ENCODE assay signal across 27 cellular contexts in genomic region chr9:126591922-126592321, GRCh38. TPM values are rescaled to one million over a fixed set of nuclear protein-coding genes. Genes with fewer than 3 reads are reported as not detected.
"Had no signal": no experiment of that assay in that cellular context is flagged by ENCODE, and none has a peak within 500 bp of the region (broad histone marks: within the 10 kb centered on the region; RNA-seq: fewer than 3 reads in every experiment).

No MANE protein-coding gene starts in this region.

- H3K27ac Mint-ChIP-seq: activated CD8-positive, alpha-beta T cell treated with anti-CD3 and anti-CD28 coated beads for 36 hours; activated naive CD4-positive, alpha-beta T cell treated with anti-CD3 and anti-CD28 coated beads, Interleukin-2, amount 50 U/mL, for 24 hours; activated T-cell treated with anti-CD3 and anti-CD28 coated beads, Interleukin-2, amount 50 U/mL, for 24 hours; activated T-helper 1 cell treated with anti-CD3 and anti-CD28 coated beads, Interleukin-12 subunit alpha, Interleukin-12 subunit beta, Interleukin-2, Interleukin-4 antibody, amounts not matched to agents 30 ng/mL and 10 ng/mL and 1 ng/mL, durations not matched to agents 14 hours and 24 hours and 36 hours; T-helper 1 cell treated with Interleukin-12 subunit alpha and Interleukin-12 subunit beta and Interleukin-4 antibody, amounts not matched to agents 30 μg/mL and 1 μg/mL, for 36 hours had no signal

- H3K9me3 ChIP-seq: Peyer's patch had no signal

- H3K36me3 Mint-ChIP-seq: activated naive CD4-positive, alpha-beta T cell treated with anti-CD3 and anti-CD28 coated beads, Interleukin-2, amount 50 U/mL, for 24 hours; brain had no signal

- DNase-seq: activated CD4-positive, alpha-beta T cell treated with anti-CD3 and anti-CD28 coated beads for 4 hours; activated CD8-positive, alpha-beta memory T cell treated with anti-CD3 and anti-CD28 coated beads, Interleukin-2, amount 50 U/mL, for 4 hours; activated CD8-positive, alpha-beta T cell treated with anti-CD3 and anti-CD28 coated beads for 36 hours; activated effector memory CD4-positive, alpha-beta T cell treated with Interleukin-2 at 50 U/mL for 16 hours; activated naive CD4-positive, alpha-beta T cell; activated T-cell treated with anti-CD3 and anti-CD28 coated beads, Interleukin-2, amount 50 U/mL, for 24 hours; amniotic stem cell; KG1; NCI-H1092; NCI-H1436; NCI-H187 treated with DMSO at 0.1 percent for 48 hours; NCI-H2171; NCI-H2227 treated with DMSO at 0.1 percent for 48 hours; NCI-H446 treated with DMSO at 0.1 percent for 48 hours; NCI-H526 treated with DMSO at 0.1 percent for 48 hours; NCI-H82; Peyer's patch; Right ventricle myocardium superior; SJCRH30 had no signal

- ATAC-seq: activated CD4-positive, CD25-positive, alpha-beta regulatory T cell treated with anti-CD3 and anti-CD28 coated beads, Interleukin-2, amount 50 U/mL, for 24 hours; activated CD8-positive, alpha-beta T cell treated with anti-CD3 and anti-CD28 coated beads for 36 hours had no signal

- H3K27ac ChIP-seq: Peyer's patch, RWPE1, SJCRH30 had no signal

- H3K9me3 Mint-ChIP-seq: activated CD8-positive, alpha-beta T cell treated with anti-CD3 and anti-CD28 coated beads for 36 hours; activated T-cell treated with anti-CD3 and anti-CD28 coated beads, Interleukin-2, amount 50 U/mL, for 24 hours; activated T-helper 1 cell treated with anti-CD3 and anti-CD28 coated beads, Interleukin-12 subunit alpha, Interleukin-12 subunit beta, Interleukin-2, Interleukin-4 antibody, amounts not matched to agents 30 ng/mL and 10 ng/mL and 1 ng/mL, durations not matched to agents 14 hours and 24 hours and 36 hours; central memory CD8-positive, alpha-beta T cell; T-helper 1 cell treated with Interleukin-12 subunit alpha and Interleukin-12 subunit beta and Interleukin-4 antibody, amounts not matched to agents 30 μg/mL and 1 μg/mL, for 36 hours had no signal

- H3K27me3 ChIP-seq: Peyer's patch, SJCRH30 had no signal

- H3K4me3 Mint-ChIP-seq: activated CD8-positive, alpha-beta T cell treated with anti-CD3 and anti-CD28 coated beads for 36 hours; activated naive CD4-positive, alpha-beta T cell treated with anti-CD3 and anti-CD28 coated beads, Interleukin-2, amount 50 U/mL, for 24 hours; activated T-cell treated with anti-CD3 and anti-CD28 coated beads, Interleukin-2, amount 50 U/mL, for 24 hours; activated T-helper 1 cell treated with anti-CD3 and anti-CD28 coated beads, Interleukin-12 subunit alpha, Interleukin-12 subunit beta, Interleukin-2, Interleukin-4 antibody, amounts not matched to agents 30 ng/mL and 10 ng/mL and 1 ng/mL, durations not matched to agents 14 hours and 24 hours and 36 hours; brain; central memory CD8-positive, alpha-beta T cell; T-helper 1 cell treated with Interleukin-12 subunit alpha and Interleukin-12 subunit beta and Interleukin-4 antibody, amounts not matched to agents 30 μg/mL and 1 μg/mL, for 36 hours had no signal

- H3K36me3 ChIP-seq: Peyer's patch, SJCRH30 had no signal

- H3K4me1 Mint-ChIP-seq: activated naive CD4-positive, alpha-beta T cell treated with anti-CD3 and anti-CD28 coated beads, Interleukin-2, amount 50 U/mL, for 24 hours; central memory CD8-positive, alpha-beta T cell had no signal

- H3K4me3 ChIP-seq: Peyer's patch, SJCRH30 had no signal

RNA-seq across cellular contexts. Expression of gene LMX1B, which starts 21.8 kb away (rescaled TPM):
- total RNA-seq: activated CD8-positive, alpha-beta T cell treated with anti-CD3 and anti-CD28 coated beads for 36 hours; activated T-helper 1 cell treated with anti-CD3 and anti-CD28 coated beads, Interleukin-12 subunit alpha, Interleukin-12 subunit beta, Interleukin-2, Interleukin-4 antibody, amounts not matched to agents 30 ng/mL and 10 ng/mL and 1 ng/mL, durations not matched to agents 14 hours and 24 hours and 36 hours; LHCN-M2; Peyer's patch had no signal
